8 cellular contexts compared by ENCODE assay signal in genomic region chr7:38463277-38464224, GRCh38.
DNase-seq lines count a peak whose midpoint lies in the region; ATAC-seq and TF ChIP-seq lines count a peak whose summit lies in the region.

No MANE protein-coding gene starts in this region.

- 40 to 56% methylated on average over 8 of the region's 8 CpGs for WGBS in thyroid gland, 2 donors

- peak overlapping the region; percentile 51 for H3K4me3 Mint-ChIP-seq in activated naive CD8-positive, alpha-beta T cell treated with anti-CD3 and anti-CD28 coated beads, Interleukin-2, amount 10 ng/mL, durations not matched to agents 7 days and 5 days
- peak overlapping the region; percentile 53 to 85 (median 70) for H3K4me3 Mint-ChIP-seq in naive thymus-derived CD4-positive, alpha-beta T cell

- H3K27me3 ChIP-seq in naive thymus-derived CD4-positive, alpha-beta T cell (ENCODE audit: control insufficient read depth in 2 of 2, insufficient read depth in 2 of 2, low read length in 2 of 2): no peaks in the 10 kb centered on the region
- no peaks in the 10 kb centered on the region for H3K27me3 ChIP-seq in thyroid gland

- no peak for TF ChIP-seq POLR2A in thyroid gland (IDR thresholded peaks at IDR 0.05)

- H3K9me3 ChIP-seq in naive thymus-derived CD4-positive, alpha-beta T cell (ENCODE audit: control insufficient read depth in 2 of 3, low read length in 3 of 3): no peaks in the 10 kb centered on the region
- no peaks in the 10 kb centered on the region for H3K9me3 ChIP-seq in thyroid gland

- H3K27ac ChIP-seq in naive thymus-derived CD4-positive, alpha-beta T cell (ENCODE audit: low read depth, low read length): no peak overlapping the region
- no peak overlapping the region for H3K27ac ChIP-seq in thyroid gland

- H3K9me3 Mint-ChIP-seq in activated naive CD8-positive, alpha-beta T cell treated with anti-CD3 and anti-CD28 coated beads, Interleukin-2, amount 10 ng/mL, durations not matched to agents 7 days and 5 days: no peaks in the 10 kb centered on the region
- peaks cover 0 to 11% (median 0%) of the 10 kb centered on the region in 11 donors for H3K9me3 Mint-ChIP-seq in naive thymus-derived CD4-positive, alpha-beta T cell

- no peaks in the 10 kb centered on the region for H3K27me3 Mint-ChIP-seq in activated naive CD8-positive, alpha-beta T cell treated with anti-CD3 and anti-CD28 coated beads, Interleukin-2, amount 10 ng/mL, durations not matched to agents 7 days and 5 days
- H3K27me3 Mint-ChIP-seq in naive thymus-derived CD4-positive, alpha-beta T cell: peaks cover 0 to 7% (median 0%) of the 10 kb centered on the region in 5 donors

- DNase-seq in SW480 (ENCODE audit: low spot score) (peak; percentile 9), thyroid gland (peak; percentile 35 to 68), NCI-H1092 (lab: John Stamatoyannopoulos, UW) (no peak), NCI-H345 treated with DMSO at 0.1 percent for 48 hours (lab: John Stamatoyannopoulos, UW; ENCODE audit: unreplicated experiment) (no peak)
- peak; percentile 69 for DNase-seq in activated naive CD8-positive, alpha-beta T cell treated with anti-CD3 and anti-CD28 coated beads, Interleukin-2, amount 10 ng/mL, durations not matched to agents 7 days and 5 days
- DNase-seq in naive thymus-derived CD4-positive, alpha-beta T cell: peak; percentile 40 to 75 (median 61)

- H3K36me3 ChIP-seq in naive thymus-derived CD4-positive, alpha-beta T cell (ENCODE audit: control insufficient read depth in 2 of 3, insufficient read depth in 3 of 3, low read length in 3 of 3): no peaks in the 10 kb centered on the region
- no peaks in the 10 kb centered on the region for H3K36me3 ChIP-seq in thyroid gland

- peaks cover 8% of the 10 kb centered on the region for H3K4me1 Mint-ChIP-seq in activated naive CD8-positive, alpha-beta T cell treated with anti-CD3 and anti-CD28 coated beads, Interleukin-2, amount 10 ng/mL, durations not matched to agents 7 days and 5 days
- H3K4me1 Mint-ChIP-seq in naive thymus-derived CD4-positive, alpha-beta T cell: peaks cover 7 to 21% (median 14%) of the 10 kb centered on the region in 7 donors

- H3K4me1 ChIP-seq in naive thymus-derived CD4-positive, alpha-beta T cell (ENCODE audit: control insufficient read depth in 2 of 2, insufficient read depth in 2 of 2, low read length in 2 of 2): peaks cover 0 to 5% of the 10 kb centered on the region in 2 donors
- H3K4me1 ChIP-seq in thyroid gland: no peaks in the 10 kb centered on the region

- peak overlapping the region; percentile 79 for H3K27ac Mint-ChIP-seq in activated naive CD8-positive, alpha-beta T cell treated with anti-CD3 and anti-CD28 coated beads, Interleukin-2, amount 10 ng/mL, durations not matched to agents 7 days and 5 days
- H3K27ac Mint-ChIP-seq in naive thymus-derived CD4-positive, alpha-beta T cell: peak overlapping the region; percentile 13 to 83 (median 78)

- peaks cover 7% of the 10 kb centered on the region for H3K36me3 Mint-ChIP-seq in activated naive CD8-positive, alpha-beta T cell treated with anti-CD3 and anti-CD28 coated beads, Interleukin-2, amount 10 ng/mL, durations not matched to agents 7 days and 5 days
- H3K36me3 Mint-ChIP-seq in naive thymus-derived CD4-positive, alpha-beta T cell: peaks cover 0 to 16% (median 0%) of the 10 kb centered on the region in 5 donors

- no peak for TF ChIP-seq CTCF in thyroid gland (IDR thresholded peaks at IDR 0.05)

- CTCF ChIA-PET in naive thymus-derived CD4-positive, alpha-beta T cell (lab: Charles Lee): no interaction called here

- POLR2A ChIA-PET in activated naive CD8-positive, alpha-beta T cell treated with anti-CD3 and anti-CD28 coated beads, Interleukin-2, amount 10 ng/mL, durations not matched to agents 7 days and 5 days (lab: Charles Lee): no interaction called here
- POLR2A ChIA-PET in naive thymus-derived CD4-positive, alpha-beta T cell (lab: Charles Lee): no interaction called here

- peak overlapping the region; percentile 28 for H3K4me3 ChIP-seq in naive thymus-derived CD4-positive, alpha-beta T cell (ENCODE audit: low read length)
- H3K4me3 ChIP-seq in thyroid gland (replicated peaks in 1 of 3): no peak overlapping the region

- ATAC-seq in GM18873 (IDR thresholded peaks at IDR 0.05; ENCODE audit: low FRiP score, unreplicated experiment): peak; percentile 49
- peak; percentile 94 for ATAC-seq in HG02981 (IDR thresholded peaks at IDR 0.05; ENCODE audit: unreplicated experiment)
- ATAC-seq in activated naive CD8-positive, alpha-beta T cell treated with anti-CD3 and anti-CD28 coated beads, Interleukin-2, amount 10 ng/mL, durations not matched to agents 7 days and 5 days (ENCODE audit: low read depth): peak; percentile 92
- peak; percentile 69 for ATAC-seq in naive thymus-derived CD4-positive, alpha-beta T cell

- intact Hi-C loops in naive thymus-derived CD4-positive, alpha-beta T cell (cut with micrococcal nuclease): loop anchor here (1.0 to 5.0 kb wide), 2 partner anchors 30 to 36 kb away; no protein-coding TSS in a partner anchor
- intact Hi-C loops in thyroid gland (cut with DNase I): no loop called here

Comparison
In these comparisons a context has a peak if more than half of its experiments do, and no peak if none do; other contexts are left out.
1. DNase-seq: peak in SW480 (single experiment), activated naive CD8-positive, alpha-beta T cell treated with anti-CD3 and anti-CD28 coated beads, Interleukin-2, amount 10 ng/mL, durations not matched to agents 7 days and 5 days (single experiment), naive thymus-derived CD4-positive, alpha-beta T cell (9 of 9) and thyroid gland (2 of 2); none in NCI-H1092 (single experiment) and NCI-H345 treated with DMSO at 0.1 percent for 48 hours (single experiment).
2. Peak in every context shown above with its lines, with median percentiles within 50 percentile points of each other: ATAC-seq.